9 cellular contexts compared by ENCODE assay signal in genomic region chr1:248824301-248824700, GRCh38. TPM values are rescaled to one million over a fixed set of nuclear protein-coding genes. Genes with fewer than 3 reads are reported as not detected.
DNase-seq lines count a peak whose midpoint lies in the region; ATAC-seq, FAIRE-seq and TF ChIP-seq lines count a peak whose summit lies in the region.
"Had no signal": no experiment of that assay in that cellular context is flagged by ENCODE, and none has a peak within 500 bp of the region (broad histone marks: within the 10 kb centered on the region; RNA-seq: fewer than 3 reads in every experiment).

No MANE protein-coding gene starts in this region.

- H4K5ac ChIP-seq in H1 (ENCODE audit: insufficient read length, low read depth, low read length) = no peak overlapping the region

- no peak overlapping the region for H2BK120ac ChIP-seq in H1 (replicated peaks; ENCODE audit: low read depth, low read length)

- peaks cover 13% of the 10 kb centered on the region for H3K79me1 ChIP-seq in H1 (ENCODE audit: low read depth, low read length)

- TF ChIP-seq POLR2A in H1 (IDR thresholded peaks at IDR 0.05; ENCODE audit: control extremely low read depth in 1 of 2, low read depth in 2 of 2, low read length in 2 of 2) (no peak), ovary (IDR thresholded peaks at IDR 0.05) (no peak)

- H3K27me3 ChIP-seq in CD8-positive, alpha-beta T cell (ENCODE audit: insufficient read depth, low read length) = no peaks in the 10 kb centered on the region
- no peaks in the 10 kb centered on the region for H3K27me3 ChIP-seq in OCI-LY1 (ENCODE audit: insufficient read depth, low read length)
- no peaks in the 10 kb centered on the region for H3K27me3 ChIP-seq in H1 (replicated peaks in 1 of 4; ENCODE audit: control insufficient read depth in 3 of 4, extremely low read depth in 1 of 4, insufficient read depth in 3 of 4, low read length in 3 of 4)
- no peaks in the 10 kb centered on the region for H3K27me3 ChIP-seq in ovary
- H3K27me3 ChIP-seq: body of pancreas had no signal

- H3F3A ChIP-seq in OCI-LY1 (ENCODE audit: insufficient read depth, low read length) = no peaks in the 10 kb centered on the region

- H2BK15ac ChIP-seq in H1 (ENCODE audit: low read length) = no peak overlapping the region

- H2BK5ac ChIP-seq in H1 (ENCODE audit: low read depth, low read length) = no peak overlapping the region

- H3K18ac ChIP-seq in H1 (ENCODE audit: extremely low read depth, low read length) = no peak overlapping the region

- H3K4ac ChIP-seq in H1 (replicated peaks; ENCODE audit: insufficient read length, low read depth, low read length) = no peak overlapping the region

- no peaks in the 10 kb centered on the region for H3K9me3 ChIP-seq in CD8-positive, alpha-beta T cell (ENCODE audit: low read length)
- H3K9me3 ChIP-seq in OCI-LY1 (ENCODE audit: low read length) = no peaks in the 10 kb centered on the region
- no peaks in the 10 kb centered on the region for H3K9me3 ChIP-seq in H1 (ENCODE audit: insufficient read depth in 2 of 2, low read depth in 1 of 2, low read length in 1 of 2)
- H3K9me3 ChIP-seq in ovary = no peaks in the 10 kb centered on the region
- H3K9me3 ChIP-seq: body of pancreas had no signal

- TF ChIP-seq RAD21 in H1 (IDR thresholded peaks at IDR 0.05 in 1 of 2, conservative IDR thresholded peaks at IDR 0.05 in 1 of 2; ENCODE audit: low read depth in 2 of 2, low read length in 2 of 2) = no peak

- CTCF ChIA-PET in CD8-positive, alpha-beta T cell (lab: Charles Lee) = no interaction called here
- CTCF ChIA-PET in H1 (lab: Charles Lee; ENCODE audit: partially characterized antibody) = interaction anchor here (1.3 to 2.9 kb wide), 3 partner anchors 13 to 31 kb away, joined by 3 to 14 read pairs (median 12); partner anchors contain the start of gene ZNF672

- peak overlapping the region; percentile 88 for H3K4me3 ChIP-seq in CD8-positive, alpha-beta T cell (ENCODE audit: low read depth, low read length)
- H3K4me3 ChIP-seq in OCI-LY1 (ENCODE audit: low read depth, low read length, poor library complexity, severe bottlenecking) = no peak overlapping the region
- H3K4me3 ChIP-seq in H1 (ENCODE audit: extremely low read depth in 1 of 4, insufficient read depth in 2 of 4, low read depth in 3 of 4, low read length in 4 of 4) = peak overlapping the region in 1 of 4 experiments; percentile 88; a peak in 1 of 8 replicates
- peak overlapping the region; percentile 85 for H3K4me3 ChIP-seq in ovary

- peaks cover 53% of the 10 kb centered on the region for H3K4me1 ChIP-seq in CD8-positive, alpha-beta T cell (ENCODE audit: insufficient read depth, low read length)
- H3K4me1 ChIP-seq in OCI-LY1 (ENCODE audit: insufficient read depth, low read length, severe bottlenecking) (peaks cover 47% of the 10 kb centered on the region), H1 (replicated peaks in 1 of 4; ENCODE audit: control insufficient read depth in 3 of 4, insufficient read depth in 4 of 4, low read length in 3 of 4) (peaks cover 0 to 5% (median 1%) of the 10 kb centered on the region in 4 experiments; a peak in 5 of 7 replicates), ovary (ENCODE audit: insufficient read depth) (peaks cover 23% of the 10 kb centered on the region)

- H3K27ac ChIP-seq in CD8-positive, alpha-beta T cell (ENCODE audit: low read depth, low read length) = no peak overlapping the region
- no peak overlapping the region for H3K27ac ChIP-seq in OCI-LY1 (ENCODE audit: low read depth, low read length, poor library complexity, severe bottlenecking)
- H3K27ac ChIP-seq in H1 (ENCODE audit: low read depth, low read length) = no peak overlapping the region
- no peak overlapping the region for H3K27ac ChIP-seq in ovary

- H2AK5ac ChIP-seq in H1 (ENCODE audit: low read depth, low read length) = no peak overlapping the region

- no peak for TF ChIP-seq EP300 in H1 (IDR thresholded peaks at IDR 0.05; ENCODE audit: borderline replicate concordance in 1 of 2, low read depth in 2 of 2, low read length in 2 of 2)
- TF ChIP-seq EP300 in ovary (IDR thresholded peaks at IDR 0.05) = no peak

- peaks cover 54% of the 10 kb centered on the region for H3K36me3 Mint-ChIP-seq in CD8-positive, alpha-beta T cell

- 100% methylated on average over 1 of the region's 1 CpG; no CpG with 5 or more reads in 1 of the 2 experiments for WGBS in H1 (ENCODE audit: extremely low coverage in 1 of 2, insufficient coverage in 1 of 2, insufficient read length in 1 of 2, insufficient replicate concordance in 2 of 2, low coverage in 1 of 2, low lambda C conversion rate in 2 of 2, missing lambda C conversion rate in 1 of 2), 2 experiments
- WGBS in ovary, 3 donors = 92 to 100% (median 100%) methylated on average over 1 of the region's 1 CpG

- TF ChIP-seq CTCF in CD8-positive, alpha-beta T cell (IDR thresholded peaks at IDR 0.05) = no peak
- TF ChIP-seq CTCF in OCI-LY1 (IDR thresholded peaks at IDR 0.05; ENCODE audit: low read length) = no peak
- TF ChIP-seq CTCF in H1 (IDR thresholded peaks at IDR 0.05; ENCODE audit: control extremely low read depth in 1 of 3, insufficient read depth in 1 of 3, low read depth in 1 of 3, low read length in 3 of 3) = no peak
- TF ChIP-seq CTCF in ovary (IDR thresholded peaks at IDR 0.05) = no peak
- TF ChIP-seq CTCF in GM20000 (IDR thresholded peaks at IDR 0.05; ENCODE audit: extremely low read depth, missing control alignments) = no peak

- H3K9me3 Mint-ChIP-seq in CD8-positive, alpha-beta T cell = no peaks in the 10 kb centered on the region

- no peaks in the 10 kb centered on the region for H3K27me3 Mint-ChIP-seq in CD8-positive, alpha-beta T cell (ENCODE audit: low read depth)

- peak overlapping the region; percentile 60 for H3K27ac Mint-ChIP-seq in CD8-positive, alpha-beta T cell

- H4K91ac ChIP-seq in H1 (replicated peaks; ENCODE audit: insufficient read length, low read length) = no peak overlapping the region

- FAIRE-seq in H1 (lab: Jason Lieb, UNC) = no peak

- H3K79me2 ChIP-seq in OCI-LY1 (ENCODE audit: insufficient read depth, low read length) (no peaks in the 10 kb centered on the region), H1 (ENCODE audit: control insufficient read depth in 1 of 2, insufficient read depth in 2 of 2, low read length in 2 of 2) (peaks cover 0 to 58% of the 10 kb centered on the region in 2 experiments; a peak in 3 of 4 replicates)

- no peak overlapping the region for H2AFZ ChIP-seq in OCI-LY1 (ENCODE audit: low read length)
- H2AFZ ChIP-seq in H1 (ENCODE audit: low read length) = no peak overlapping the region

- peaks cover 10% of the 10 kb centered on the region for H3K23me2 ChIP-seq in H1 (ENCODE audit: low read depth, low read length)

- no peak overlapping the region for H3K9ac ChIP-seq in OCI-LY1 (ENCODE audit: low read length)
- H3K9ac ChIP-seq in H1 (replicated peaks in 1 of 4; ENCODE audit: extremely low read depth in 1 of 4, low read depth in 3 of 4, low read length in 3 of 4) = 0 out of 7 replicates have a peak overlapping the region, but pooled peaks of 1 of the 4 experiments have one; percentile 27

- H3K4me1 Mint-ChIP-seq in CD8-positive, alpha-beta T cell (ENCODE audit: low read depth) = peaks cover 73% of the 10 kb centered on the region

- H3K36me3 ChIP-seq in CD8-positive, alpha-beta T cell (ENCODE audit: insufficient read depth, low read length) = no peaks in the 10 kb centered on the region
- H3K36me3 ChIP-seq in OCI-LY1 (ENCODE audit: insufficient read depth, low read length) (peaks cover 27% of the 10 kb centered on the region; the same call in 1 of the 2 replicates), H1 (ENCODE audit: control insufficient read depth in 2 of 4, insufficient read depth in 4 of 4, low read length in 3 of 4) (peaks cover 0 to 22% (median 9%) of the 10 kb centered on the region in 4 experiments; a peak in 6 of 8 replicates), ovary (no peaks in the 10 kb centered on the region)

- no peak overlapping the region for H3K14ac ChIP-seq in H1 (ENCODE audit: insufficient read length)

- no peaks in the 10 kb centered on the region for H3K9me2 ChIP-seq in OCI-LY1 (ENCODE audit: low read depth, low read length)

- intact Hi-C loops in CD8-positive, alpha-beta T cell (cut with DNase I, micrococcal nuclease) = loop anchor here in 1 of 2 experiments (5.0 kb wide), 1 partner anchor 887 kb away; no protein-coding TSS in a partner anchor
- intact Hi-C loops in ovary (cut with DNase I) = no loop called here

- H2BK20ac ChIP-seq in H1 (ENCODE audit: low read length) = no peak overlapping the region

- H3K4me2 ChIP-seq in OCI-LY1 (ENCODE audit: low read length) (peak overlapping the region; percentile 76; the same call in 1 of the 2 replicates), H1 (ENCODE audit: insufficient read depth in 1 of 2, low read depth in 2 of 2, low read length in 2 of 2) (peak overlapping the region; percentile 80 to 81; a peak in 3 of 4 replicates)

- POLR2A ChIA-PET in CD8-positive, alpha-beta T cell (lab: Charles Lee) = no interaction called here
- POLR2A ChIA-PET in H1 (lab: Charles Lee; ENCODE audit: partially characterized antibody) = interaction anchor here (2.3 to 6.0 kb wide), 3 partner anchors 13 to 49 kb away, joined by 8 to 69 read pairs (median 15); partner anchors contain the start of gene ZNF672

- H3K4me3 Mint-ChIP-seq in CD8-positive, alpha-beta T cell = peak overlapping the region; percentile 95

- ATAC-seq in CD8-positive, alpha-beta T cell = no peak
- no peak for ATAC-seq in GM21515 (IDR thresholded peaks at IDR 0.05; ENCODE audit: unreplicated experiment)
- ATAC-seq: body of pancreas had no signal

- H3K23ac ChIP-seq in H1 (ENCODE audit: insufficient read length) = no peak overlapping the region

- no peak overlapping the region for H3K56ac ChIP-seq in H1 (replicated peaks; ENCODE audit: insufficient read length, low read depth, low read length)

- H4K20me1 ChIP-seq in OCI-LY1 (ENCODE audit: insufficient read depth, low read length) = no peaks in the 10 kb centered on the region
- H4K20me1 ChIP-seq in H1 (replicated peaks in 1 of 2; ENCODE audit: control insufficient read depth in 1 of 2, insufficient read depth in 2 of 2, low read length in 2 of 2) = peaks cover 0 to 7% of the 10 kb centered on the region in 2 experiments

- no peak overlapping the region for H2BK12ac ChIP-seq in H1 (ENCODE audit: low read depth, low read length)

- peak in 2 of 7 experiments; percentile 6 to 11 for DNase-seq in CD8-positive, alpha-beta T cell
- DNase-seq in H1 (ENCODE audit: low read depth in 1 of 2, low spot score in 2 of 2) = no peak
- DNase-seq in ovary = no peak
- DNase-seq in effector CD4-positive, alpha-beta T cell = no peak
- DNase-seq in GF-D8 (lab: John Stamatoyannopoulos, UW) = no peak
- no peak for DNase-seq in GM20000 (ENCODE audit: low spot score)

- H4K8ac ChIP-seq in H1 (ENCODE audit: extremely low read depth, insufficient read depth, low read length) = no peak overlapping the region

RNA-seq across cellular contexts. Expression of gene SH3BP5L, which starts 1.4 kb away (rescaled TPM):
- 10 to 100 TPM; 19.0 to 20.4 TPM for total RNA-seq in CD8-positive, alpha-beta T cell
- 27.9 and 28.4 TPM in 2 replicates for total RNA-seq in H1 (2021; fragmentation: NEBNext Ultra II Directional; extraction: Animal tissue kit (Norgen Biotek cat#: 25700))
- polyA plus RNA-seq in H1 (2011; rRNA removed) (20.2 and 29.7 TPM in 2 replicates), ovary (10 to 100 TPM in 1 of 2 donors, 1 to 10 TPM in 1; 8.1 to 13.8 TPM)
- polyA plus RNA-seq in H1 (2011; cell fraction: cytosol; rRNA removed) = 27.2 TPM
- 32.9 TPM for polyA plus RNA-seq in H1 (2011; cell fraction: nucleus; rRNA removed)
- polyA plus RNA-seq in H1 (2012, experiment 1 of 2) = 14.2 to 20.1 TPM (median 19.1 TPM) in 4 replicates
- 18.1 TPM for polyA plus RNA-seq in H1 (2012, experiment 2 of 2)
- polyA plus RNA-seq in H1 (2013, experiment 1 of 2) = 14.2 TPM
- 13.8 TPM for polyA plus RNA-seq in H1 (2013, experiment 2 of 2)
- 15.4 and 21.6 TPM in 2 replicates for polyA minus RNA-seq in H1 (2011; rRNA and poly(A)+ RNA removed)
- polyA minus RNA-seq in H1 (2011; cell fraction: cytosol; rRNA and poly(A)+ RNA removed) = 13.0 TPM
- polyA minus RNA-seq in H1 (2011; cell fraction: nucleus; rRNA and poly(A)+ RNA removed) = 24.4 TPM
- 10 to 100 TPM in 6 of 7 donors, 1 to 10 TPM in 1; 9.4 to 16.8 (median 13.9) TPM for total RNA-seq in ovary

RNA-seq across cellular contexts. Expression of gene ZNF672, which starts 13.7 kb away (rescaled TPM):
- 10 to 100 TPM; 33.8 to 33.9 TPM for total RNA-seq in CD8-positive, alpha-beta T cell
- total RNA-seq in H1 (2021; fragmentation: NEBNext Ultra II Directional; extraction: Animal tissue kit (Norgen Biotek cat#: 25700)) = 28.4 and 30.7 TPM in 2 replicates
- polyA plus RNA-seq in H1 (2011; rRNA removed) = 40.4 and 40.7 TPM in 2 replicates
- polyA plus RNA-seq in H1 (2011; cell fraction: cytosol; rRNA removed) = 29.5 TPM
- polyA plus RNA-seq in H1 (2011; cell fraction: nucleus; rRNA removed) = 25.3 TPM
- 15.9 to 22.8 TPM (median 20.8 TPM) in 4 replicates for polyA plus RNA-seq in H1 (2012, experiment 1 of 2)
- 31.7 TPM for polyA plus RNA-seq in H1 (2012, experiment 2 of 2)
- 17.9 TPM for polyA plus RNA-seq in H1 (2013, experiment 1 of 2)
- polyA plus RNA-seq in H1 (2013, experiment 2 of 2) = 18.5 TPM
- polyA minus RNA-seq in H1 (2011; rRNA and poly(A)+ RNA removed) = 27.1 and 34.9 TPM in 2 replicates
- polyA minus RNA-seq in H1 (2011; cell fraction: cytosol; rRNA and poly(A)+ RNA removed) = 26.9 TPM
- 29.5 TPM for polyA minus RNA-seq in H1 (2011; cell fraction: nucleus; rRNA and poly(A)+ RNA removed)
- 10 to 100 TPM; 15.1 to 29.5 (median 21.6) TPM for total RNA-seq in ovary
- polyA plus RNA-seq in ovary = 10 to 100 TPM in 1 of 2 donors, 1 to 10 TPM in 1; 7.3 to 10.8 TPM

RNA-seq across cellular contexts. Expression of gene ZNF692, which starts 34.6 kb away (rescaled TPM):
- 10 to 100 TPM; 18.7 to 19.2 TPM for total RNA-seq in CD8-positive, alpha-beta T cell
- total RNA-seq in H1 (2021; fragmentation: NEBNext Ultra II Directional; extraction: Animal tissue kit (Norgen Biotek cat#: 25700)) = 38.4 and 39.7 TPM in 2 replicates
- polyA plus RNA-seq in H1 (2011; rRNA removed) = 52.3 and 55.8 TPM in 2 replicates
- 75.0 TPM for polyA plus RNA-seq in H1 (2011; cell fraction: cytosol; rRNA removed)
- polyA plus RNA-seq in H1 (2011; cell fraction: nucleus; rRNA removed) = 255 TPM
- polyA plus RNA-seq in H1 (2012, experiment 1 of 2) = 47.8 to 62.3 TPM (median 56.6 TPM) in 4 replicates
- polyA plus RNA-seq in H1 (2012, experiment 2 of 2) = 42.7 TPM
- polyA plus RNA-seq in H1 (2013, experiment 1 of 2) = 30.6 TPM
- 26.0 TPM for polyA plus RNA-seq in H1 (2013, experiment 2 of 2)
- polyA minus RNA-seq in H1 (2011; rRNA and poly(A)+ RNA removed) = 12.5 and 15.3 TPM in 2 replicates
- polyA minus RNA-seq in H1 (2011; cell fraction: cytosol; rRNA and poly(A)+ RNA removed) = 12.3 TPM
- polyA minus RNA-seq in H1 (2011; cell fraction: nucleus; rRNA and poly(A)+ RNA removed) = 40.6 TPM
- 10 to 100 TPM; 27.4 to 47.7 (median 35.4) TPM for total RNA-seq in ovary
- polyA plus RNA-seq in ovary = 10 to 100 TPM; 13.2 to 47.4 TPM
